Comparison of ENCODE assay signal across 1 cellular context in the genomic region with DNA sequence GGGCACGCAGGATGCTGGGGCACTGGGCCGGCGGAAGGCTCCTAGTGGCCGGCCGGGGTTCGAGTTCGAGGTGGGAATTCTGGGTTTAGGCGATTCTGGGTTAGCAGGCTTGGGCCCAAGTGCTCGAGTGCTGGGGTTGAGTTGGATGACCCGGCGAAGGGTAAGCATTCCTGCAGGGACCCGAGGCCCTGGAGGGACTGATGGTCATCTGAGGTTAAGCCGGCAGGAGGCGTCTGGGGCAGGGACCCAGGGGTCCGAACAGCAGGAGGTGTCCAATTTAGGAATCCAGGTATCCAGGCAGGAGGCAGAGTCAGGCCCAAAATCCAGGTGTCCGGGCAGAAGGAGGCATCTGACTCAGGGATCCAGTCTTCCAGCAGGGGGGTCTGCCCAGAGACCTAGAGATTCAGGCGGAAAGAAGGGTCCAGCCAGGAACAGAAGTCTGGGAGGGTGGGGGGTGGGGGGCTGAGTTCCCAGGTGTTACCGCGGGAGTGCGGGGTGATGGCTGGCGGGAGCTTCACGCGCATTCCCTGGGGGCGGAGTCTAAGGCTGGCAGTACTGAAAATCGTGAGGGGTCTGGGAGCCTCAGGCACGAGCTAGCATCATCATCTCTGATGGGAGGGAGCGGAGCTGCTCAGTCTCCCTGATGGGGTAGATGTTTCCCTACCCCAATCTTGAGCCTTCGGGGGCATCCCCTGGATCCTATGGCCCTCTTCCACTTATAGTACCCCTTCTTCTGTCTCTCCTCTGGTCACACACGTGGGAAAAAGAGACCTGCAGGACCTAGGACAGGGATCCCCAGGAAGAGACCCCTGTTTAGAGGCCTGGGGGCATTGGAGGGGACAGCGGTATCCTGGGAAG.
TF ChIP-seq lines count a peak whose summit lies in the region.

No MANE protein-coding gene starts in this region.

TF ChIP-seq in IMR-90, 13 proteins besides CTCF, POLR2A, EP300 and RAD21 (continued from another document):
- no peak for TF ChIP-seq MXI1 (IDR thresholded peaks at IDR 0.05; ENCODE audit: borderline replicate concordance, low read depth, low read length)
- TF ChIP-seq RFX5 (IDR thresholded peaks at IDR 0.05; ENCODE audit: low read depth, low read length): no peak
- no peak for TF ChIP-seq NFE2L2 (IDR thresholded peaks at IDR 0.05; ENCODE audit: low read depth, low read length)
- no peak for TF ChIP-seq RCOR1 (IDR thresholded peaks at IDR 0.05; ENCODE audit: insufficient replicate concordance, low read length)
- TF ChIP-seq, protein P1, sequence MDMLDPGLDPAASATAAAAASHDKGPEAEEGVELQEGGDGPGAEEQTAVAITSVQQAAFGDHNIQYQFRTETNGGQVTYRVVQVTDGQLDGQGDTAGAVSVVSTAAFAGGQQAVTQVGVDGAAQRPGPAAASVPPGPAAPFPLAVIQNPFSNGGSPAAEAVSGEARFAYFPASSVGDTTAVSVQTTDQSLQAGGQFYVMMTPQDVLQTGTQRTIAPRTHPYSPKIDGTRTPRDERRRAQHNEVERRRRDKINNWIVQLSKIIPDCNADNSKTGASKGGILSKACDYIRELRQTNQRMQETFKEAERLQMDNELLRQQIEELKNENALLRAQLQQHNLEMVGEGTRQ (IDR thresholded peaks at IDR 0.05; ENCODE audit: low read depth, low read length): no peak
- no peak for TF ChIP-seq CHD1 (IDR thresholded peaks at IDR 0.05; ENCODE audit: low read depth, low read length)
- TF ChIP-seq, protein P2, sequence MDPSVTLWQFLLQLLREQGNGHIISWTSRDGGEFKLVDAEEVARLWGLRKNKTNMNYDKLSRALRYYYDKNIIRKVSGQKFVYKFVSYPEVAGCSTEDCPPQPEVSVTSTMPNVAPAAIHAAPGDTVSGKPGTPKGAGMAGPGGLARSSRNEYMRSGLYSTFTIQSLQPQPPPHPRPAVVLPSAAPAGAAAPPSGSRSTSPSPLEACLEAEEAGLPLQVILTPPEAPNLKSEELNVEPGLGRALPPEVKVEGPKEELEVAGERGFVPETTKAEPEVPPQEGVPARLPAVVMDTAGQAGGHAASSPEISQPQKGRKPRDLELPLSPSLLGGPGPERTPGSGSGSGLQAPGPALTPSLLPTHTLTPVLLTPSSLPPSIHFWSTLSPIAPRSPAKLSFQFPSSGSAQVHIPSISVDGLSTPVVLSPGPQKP (IDR thresholded peaks at IDR 0.05; ENCODE audit: borderline replicate concordance, low read depth, low read length): no peak
- no peak for TF ChIP-seq MAFK (IDR thresholded peaks at IDR 0.05; ENCODE audit: low read depth, low read length)
- TF ChIP-seq FOS (IDR thresholded peaks at IDR 0.05; ENCODE audit: low read depth, low read length): no peak
- no peak for TF ChIP-seq MAZ (IDR thresholded peaks at IDR 0.05; ENCODE audit: borderline replicate concordance, low read depth, low read length)
- no peak for TF ChIP-seq CEBPB (IDR thresholded peaks at IDR 0.05; ENCODE audit: low read depth, low read length)
- TF ChIP-seq BHLHE40 (IDR thresholded peaks at IDR 0.05; ENCODE audit: low read depth, low read length): no peak
TF ChIP-seq in IMR-90: peak in this region for 0.
